Comparison of ENCODE assay signal across 9 cellular contexts in the genomic region with DNA sequence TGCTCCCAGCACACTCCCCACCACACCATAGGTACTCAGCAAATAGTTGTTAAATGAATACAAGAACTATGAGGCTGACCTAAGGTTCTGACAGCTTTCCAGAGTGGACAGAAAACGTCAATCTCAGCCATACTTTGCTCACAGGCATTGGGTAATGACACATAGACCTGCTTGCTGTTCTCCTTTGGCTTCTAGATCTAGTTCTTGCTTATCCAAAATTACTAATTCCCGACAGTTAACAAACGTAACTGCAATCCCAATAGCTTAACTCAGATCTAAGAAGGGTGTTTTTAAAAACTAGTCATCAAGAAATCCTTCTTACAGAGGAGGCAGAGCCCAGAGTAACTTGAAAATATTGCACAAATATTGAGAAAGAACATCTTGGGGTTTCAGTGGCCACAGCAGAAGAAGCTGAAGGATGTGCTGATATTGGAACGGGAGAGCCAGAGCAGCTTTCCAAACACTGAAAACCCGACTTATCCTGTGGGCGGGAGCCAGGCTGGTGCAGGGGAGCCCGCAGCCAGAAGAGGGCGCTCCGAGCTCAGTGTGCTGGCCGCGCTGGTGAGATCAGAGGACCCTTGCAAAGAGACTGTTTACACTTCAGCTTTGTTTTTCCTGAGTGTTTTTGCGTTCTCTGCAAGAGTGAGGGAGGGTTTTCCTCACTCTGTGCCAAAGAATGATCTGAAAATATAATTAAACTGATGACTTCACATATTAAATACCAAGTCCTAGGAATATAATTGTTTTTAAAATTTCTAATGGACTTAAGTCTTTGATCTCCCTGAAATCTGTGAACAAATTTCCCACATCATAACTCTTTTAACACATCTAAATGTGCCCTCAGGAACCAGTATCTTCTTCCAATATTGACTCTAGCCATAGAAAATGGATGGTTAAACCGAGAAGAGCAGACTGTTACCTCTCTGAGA. TPM values are rescaled to one million over a fixed set of nuclear protein-coding genes. Genes with fewer than 3 reads are reported as not detected.
DNase-seq lines count a peak whose midpoint lies in the region; ATAC-seq and TF ChIP-seq lines count a peak whose summit lies in the region.
"Had no signal": no experiment of that assay in that cellular context is flagged by ENCODE, and none has a peak within 500 bp of the region (broad histone marks: within the 10 kb centered on the region; RNA-seq: fewer than 3 reads in every experiment).

No MANE protein-coding gene starts in this region.

- TF ChIP-seq CTCF in DOHH2 (IDR thresholded peaks at IDR 0.05; ENCODE audit: low read depth, low read length, poor library complexity, severe bottlenecking) (peak; percentile 97), VCaP (conservative IDR thresholded peaks at IDR 0.05) (peak; percentile 100), MCF 10A (IDR thresholded peaks at IDR 0.05; ENCODE audit: unreplicated experiment) (peak; percentile 99)

- no peaks in the 10 kb centered on the region for H3F3A ChIP-seq in DOHH2 (ENCODE audit: control insufficient read depth, insufficient read depth)

- H3K4me1 Mint-ChIP-seq in MCF 10A (ENCODE audit: insufficient read depth, unreplicated experiment) (no peaks in the 10 kb centered on the region), immature natural killer cell (no peaks in the 10 kb centered on the region)

- no peak overlapping the region for H3K4me2 ChIP-seq in DOHH2 (ENCODE audit: low read length)

- H3K4me3 Mint-ChIP-seq in MCF 10A (ENCODE audit: unreplicated experiment) (no peak overlapping the region), immature natural killer cell (no peak overlapping the region)

- H3K27ac ChIP-seq in DOHH2 (ENCODE audit: low read depth, low read length) (no peak overlapping the region), VCaP (peak overlapping the region; percentile 21; the same call in 1 of the 2 replicates)
- H3K27ac ChIP-seq: epithelial cell of prostate had no signal

- H3K27me3 Mint-ChIP-seq in MCF 10A (ENCODE audit: insufficient read depth, unreplicated experiment) (no peaks in the 10 kb centered on the region), immature natural killer cell (ENCODE audit: low read depth in 3 of 3) (peaks cover 6 to 20% (median 8%) of the 10 kb centered on the region in 3 donors)

- no peaks in the 10 kb centered on the region for H3K9me3 ChIP-seq in DOHH2 (ENCODE audit: control insufficient read depth, insufficient read depth, low read length)

- H3K27ac Mint-ChIP-seq in MCF 10A (ENCODE audit: low read depth, unreplicated experiment) (no peak overlapping the region), immature natural killer cell (no peak overlapping the region)

- intact Hi-C loops in MCF 10A (cut with micrococcal nuclease) = loop anchor here (1.0 to 5.0 kb wide), 5 partner anchors 44 to 503 kb away; no protein-coding TSS in a partner anchor

- H3K4me1 ChIP-seq in DOHH2 (ENCODE audit: control insufficient read depth, low read length) = no peaks in the 10 kb centered on the region

- no peaks in the 10 kb centered on the region for H3K36me3 ChIP-seq in DOHH2 (ENCODE audit: control insufficient read depth, low read length)

- peak; percentile 37 for DNase-seq in NCI-H2107 (lab: John Stamatoyannopoulos, UW)
- peak; percentile 84 for DNase-seq in MCF 10A (ENCODE audit: unreplicated experiment)
- peak; percentile 44 to 62 (median 54) for DNase-seq in immature natural killer cell
- DNase-seq in stimulated activated CD4-positive, alpha-beta T cell treated with anti-CD3 and anti-CD28 coated beads, Interleukin-15, amount 100 ng/mL, for 24 hours = peak; percentile 80

- H3K36me3 Mint-ChIP-seq in MCF 10A (ENCODE audit: insufficient read depth, unreplicated experiment) (no peaks in the 10 kb centered on the region), immature natural killer cell (no peaks in the 10 kb centered on the region)

- peaks cover 15% of the 10 kb centered on the region for H3K27me3 ChIP-seq in DOHH2 (ENCODE audit: control insufficient read depth, low read length)

- H3K9me2 ChIP-seq in DOHH2 (replicated peaks; ENCODE audit: control insufficient read depth, low read length) = no peaks in the 10 kb centered on the region

- H3K79me2 ChIP-seq in DOHH2 (ENCODE audit: control insufficient read depth, low read length) = no peaks in the 10 kb centered on the region

- no peaks in the 10 kb centered on the region for H3K9me3 Mint-ChIP-seq in MCF 10A (ENCODE audit: unreplicated experiment)
- no peaks in the 10 kb centered on the region for H3K9me3 Mint-ChIP-seq in immature natural killer cell

- CTCF ChIA-PET in MCF 10A (lab: Yijun Ruan, JAX) = interaction anchor here (0.5 to 52.5 kb wide), 57 partner anchors 10 to 1743 kb away, joined by 3 to 1243 read pairs (median 4); a partner anchor contains a TSS

- POLR2A ChIA-PET in MCF 10A (lab: Yijun Ruan, JAX) = interaction anchor here (0.6 to 3.1 kb wide), 11 partner anchors 11 to 114 kb away, joined by 3 to 31 read pairs (median 4); a partner anchor contains a TSS

- no peaks in the 10 kb centered on the region for H4K20me1 ChIP-seq in DOHH2 (ENCODE audit: control insufficient read depth, insufficient read depth, low read depth, low read length)

- ATAC-seq in HG02588 (IDR thresholded peaks at IDR 0.05; ENCODE audit: unreplicated experiment) = peak; percentile 62
- ATAC-seq in HG03521 (IDR thresholded peaks at IDR 0.05; ENCODE audit: unreplicated experiment) = no peak

- H3K4me3 ChIP-seq in DOHH2 (ENCODE audit: low read length) = no peak overlapping the region

- BruUV-seq in MCF 10A (replicated peaks; lab: Mats Ljungman, UMichigan) = no TSS peak

RNA-seq across cellular contexts. Expression of a gene that starts 30.3 kb away (rescaled TPM):
- total RNA-seq in MCF 10A (2022) = 0.34 and 0.65 TPM in 2 replicates
- not detected for polyA plus RNA-seq in immature natural killer cell
